Comparison of ENCODE assay signal across 11 cellular contexts in the genomic region with DNA sequence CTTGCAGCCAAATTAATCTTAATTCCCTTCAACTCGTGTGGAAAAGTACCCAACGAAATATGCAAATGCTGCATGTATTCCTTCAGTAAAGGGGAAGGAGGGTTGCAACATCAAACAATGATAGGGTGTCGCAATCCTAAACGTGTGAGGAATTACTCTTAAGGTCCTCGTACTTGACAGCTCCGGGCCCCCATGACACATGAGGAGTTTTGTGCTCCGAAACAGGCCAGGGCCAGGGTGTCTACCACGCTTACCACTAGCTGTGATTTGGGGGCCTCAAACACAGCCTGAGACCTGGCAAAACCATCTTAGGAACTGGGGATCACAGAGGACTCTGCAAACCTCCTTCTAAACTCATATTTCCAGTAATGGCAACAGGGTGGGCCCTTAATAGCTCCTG. TPM values are rescaled to one million over a fixed set of nuclear protein-coding genes. Genes with fewer than 3 reads are reported as not detected.
DNase-seq lines count a peak whose midpoint lies in the region; ATAC-seq and TF ChIP-seq lines count a peak whose summit lies in the region.
"Had no signal": no experiment of that assay in that cellular context is flagged by ENCODE, and none has a peak within 500 bp of the region (broad histone marks: within the 10 kb centered on the region; RNA-seq: fewer than 3 reads in every experiment).

No MANE protein-coding gene starts in this region.

- no peaks in the 10 kb centered on the region for H3K36me3 Mint-ChIP-seq in type B pancreatic cell

- peak overlapping the region; percentile 95 for H3K27ac Mint-ChIP-seq in type B pancreatic cell
- H3K27ac Mint-ChIP-seq: activated T-helper 1 cell treated with anti-CD3 and anti-CD28 coated beads, Interleukin-12 subunit alpha, Interleukin-12 subunit beta, Interleukin-2, Interleukin-4 antibody, amounts not matched to agents 30 ng/mL and 10 ng/mL and 1 ng/mL, durations not matched to agents 14 hours and 24 hours and 36 hours had no signal

- H3K4me1 Mint-ChIP-seq in type B pancreatic cell (ENCODE audit: unreplicated experiment), result peaks cover 48% of the 10 kb centered on the region

- no peaks in the 10 kb centered on the region for H3K9me3 Mint-ChIP-seq in type B pancreatic cell
- H3K9me3 Mint-ChIP-seq: activated T-helper 1 cell treated with anti-CD3 and anti-CD28 coated beads, Interleukin-12 subunit alpha, Interleukin-12 subunit beta, Interleukin-2, Interleukin-4 antibody, amounts not matched to agents 30 ng/mL and 10 ng/mL and 1 ng/mL, durations not matched to agents 14 hours and 24 hours and 36 hours had no signal

- H3K36me3 ChIP-seq in lung (ENCODE audit: control insufficient read depth in 2 of 2, insufficient read depth in 2 of 2, low read length in 2 of 2), result no peaks in the 10 kb centered on the region
- no peaks in the 10 kb centered on the region for H3K36me3 ChIP-seq in neuronal stem cell (replicated peaks in 1 of 2; ENCODE audit: control insufficient read depth in 2 of 2, insufficient read depth in 2 of 2, low read length in 2 of 2)

- H2BK5ac ChIP-seq in neuronal stem cell (ENCODE audit: low read length), result no peak overlapping the region

- no peak overlapping the region for H3K9ac ChIP-seq in neuronal stem cell (ENCODE audit: low read depth, low read length, poor library complexity)

- no peak overlapping the region for H3K4me3 ChIP-seq in choroid plexus epithelial cell (ENCODE audit: low read depth, low read length)
- H3K4me3 ChIP-seq in lung, result no peak overlapping the region
- H3K4me3 ChIP-seq in neuronal stem cell (ENCODE audit: low read length in 2 of 2), result no peak overlapping the region

- no peak overlapping the region for H3K23ac ChIP-seq in neuronal stem cell (ENCODE audit: low read depth, low read length, poor library complexity)

- H3K9me3 ChIP-seq in lung (ENCODE audit: control insufficient read depth in 2 of 2, insufficient read depth in 1 of 2, low read length in 1 of 2) (no peaks in the 10 kb centered on the region), neuronal stem cell (replicated peaks in 1 of 2; ENCODE audit: control insufficient read depth in 2 of 2, insufficient read depth in 1 of 2, low read depth in 1 of 2, low read length in 2 of 2) (no peaks in the 10 kb centered on the region)

- H3K18ac ChIP-seq in neuronal stem cell (ENCODE audit: low read length), result no peak overlapping the region

- WGBS in lung, 2 donors, result 18 to 37% methylated on average over 8 of the region's 8 CpGs
- no CpG with 5 or more reads among the region's 8 CpGs for WGBS in neuronal stem cell (ENCODE audit: extremely low coverage in 2 of 2, insufficient read length in 2 of 2, insufficient replicate concordance in 1 of 2), 2 donors

- ATAC-seq in lung (ENCODE audit: insufficient read depth, low FRiP score), result no peak
- no peak for ATAC-seq in GM21737 (IDR thresholded peaks at IDR 0.05; ENCODE audit: unreplicated experiment)

- H3K27me3 Mint-ChIP-seq in type B pancreatic cell, result no peaks in the 10 kb centered on the region

- no peak for TF ChIP-seq CTCF in choroid plexus epithelial cell (conservative IDR thresholded peaks at IDR 0.05; ENCODE audit: low read depth, low read length)
- no peak for TF ChIP-seq CTCF in lung (IDR thresholded peaks at IDR 0.05; ENCODE audit: control extremely low read depth, extremely low read depth)
- no peak for TF ChIP-seq CTCF in type B pancreatic cell (conservative IDR thresholded peaks at IDR 0.05)

- peaks cover 7 to 8% of the 10 kb centered on the region in 2 donors for H3K4me1 ChIP-seq in lung (ENCODE audit: control insufficient read depth in 2 of 2, insufficient read depth in 2 of 2, low read length in 2 of 2)
- H3K4me1 ChIP-seq in neuronal stem cell (ENCODE audit: control insufficient read depth in 2 of 2, insufficient read depth in 1 of 2, low read depth in 1 of 2, low read length in 2 of 2), result peaks cover 7 to 12% of the 10 kb centered on the region in 2 donors

- H3K14ac ChIP-seq in neuronal stem cell (ENCODE audit: low read length), result no peak overlapping the region

- H3K4me3 Mint-ChIP-seq in type B pancreatic cell, result peak overlapping the region; percentile 63
- H3K4me3 Mint-ChIP-seq: activated T-helper 1 cell treated with anti-CD3 and anti-CD28 coated beads, Interleukin-12 subunit alpha, Interleukin-12 subunit beta, Interleukin-2, Interleukin-4 antibody, amounts not matched to agents 30 ng/mL and 10 ng/mL and 1 ng/mL, durations not matched to agents 14 hours and 24 hours and 36 hours had no signal

- H2AK5ac ChIP-seq in neuronal stem cell (ENCODE audit: low read depth, low read length), result no peak overlapping the region

- H3K27me3 ChIP-seq in lung (ENCODE audit: control insufficient read depth, insufficient read depth) (no peaks in the 10 kb centered on the region), neuronal stem cell (ENCODE audit: control insufficient read depth in 3 of 3, insufficient read depth in 3 of 3, low read depth in 1 of 3, low read length in 3 of 3) (no peaks in the 10 kb centered on the region)

- no peak overlapping the region for H3K4me2 ChIP-seq in neuronal stem cell (ENCODE audit: insufficient read depth, low read length, poor library complexity, severe bottlenecking)

- H4K8ac ChIP-seq in neuronal stem cell (ENCODE audit: low read depth, low read length), result no peak overlapping the region

- H4K91ac ChIP-seq in neuronal stem cell (ENCODE audit: low read depth, low read length, poor library complexity), result no peak overlapping the region

- no peak overlapping the region for H2BK120ac ChIP-seq in neuronal stem cell (ENCODE audit: low read depth, low read length)

- peak overlapping the region in 1 of 2 donors; percentile 95 for H3K27ac ChIP-seq in lung (ENCODE audit: low read depth in 1 of 2, low read length in 1 of 2)
- no peak overlapping the region for H3K27ac ChIP-seq in neuronal stem cell (replicated peaks; ENCODE audit: low read length)

- no peak overlapping the region for H2BK12ac ChIP-seq in neuronal stem cell (ENCODE audit: low read length)

- H2BK15ac ChIP-seq in neuronal stem cell (ENCODE audit: low read length), result no peak overlapping the region

- no peaks in the 10 kb centered on the region for H3K79me1 ChIP-seq in neuronal stem cell (ENCODE audit: low read depth, low read length)

- no peak overlapping the region for H2AFZ ChIP-seq in neuronal stem cell (ENCODE audit: low read length)

- DNase-seq in NOMO-1 treated with dmso at 0.1 percent for 144 hours (lab: John Stamatoyannopoulos, UW; ENCODE audit: unreplicated experiment) (peak; percentile 90), choroid plexus epithelial cell (ENCODE audit: low read depth) (peak; percentile 75), lung (ENCODE audit: low spot score) (peak; percentile 88), type B pancreatic cell (ENCODE audit: extremely low spot score, unreplicated experiment) (no peak), neuronal stem cell (ENCODE audit: low spot score) (no peak), DMS79 (lab: John Stamatoyannopoulos, UW) (no peak)
- DNase-seq in stimulated activated CD4-positive, alpha-beta T cell treated with anti-CD3 and anti-CD28 coated beads, Interleukin-2, amount 100 ng/mL, for 48 hours, result no peak
- DNase-seq: KG1, kidney glomerular epithelial cell had no signal

- H3K4ac ChIP-seq in neuronal stem cell (ENCODE audit: low read length), result no peak overlapping the region

RNA-seq across cellular contexts. Expression of a gene that starts 20.4 kb away (rescaled TPM):
- 100 to 1,000 TPM in 1 of 2 donors, 10 to 100 TPM in 1; 63.7 to 123 TPM for total RNA-seq in lung
- polyA plus RNA-seq in lung, result 100 to 1,000 TPM; 139 to 879 TPM
- 214 and 974 TPM in 2 replicates for total RNA-seq in type B pancreatic cell (ENCODE audit: low replicate concordance)
- 20.4 TPM for polyA plus RNA-seq in neuronal stem cell (2013, experiment 1 of 2)
- 21.0 TPM for polyA plus RNA-seq in neuronal stem cell (2013, experiment 2 of 2)

Comparison
In these comparisons a context has a peak if more than half of its experiments do, and no peak if none do; other contexts are left out.
1. DNase-seq: peak in NOMO-1 treated with dmso at 0.1 percent for 144 hours (single experiment), choroid plexus epithelial cell (single experiment) and lung (single experiment); none in type B pancreatic cell (single experiment), neuronal stem cell (single experiment), stimulated activated CD4-positive, alpha-beta T cell treated with anti-CD3 and anti-CD28 coated beads, Interleukin-2, amount 100 ng/mL, for 48 hours (0 of 2) and DMS79 (single experiment).